Comparison of ENCODE assay signal across 8 cellular contexts in genomic region chr14:34139160-34140121, GRCh38.
DNase-seq lines count a peak whose midpoint lies in the region; ATAC-seq and TF ChIP-seq lines count a peak whose summit lies in the region.
"Not testable (repeated sequence)": the region's sequence is repeated elsewhere in the genome, so short reads cannot be mapped to it uniquely, and the experiment has no call there.

No MANE protein-coding gene starts in this region.

- H3K4me3 ChIP-seq in A673 (ENCODE audit: low read depth, low read length, poor library complexity, severe bottlenecking); HAP-1; astrocyte of the spinal cord (ENCODE audit: low read depth, low read length): not testable (repeated sequence)
- peak overlapping the region; percentile 26; the same call in 1 of the 2 replicates for H3K4me3 ChIP-seq in PC-9

- peak overlapping the region; percentile 27; the same call in 1 of the 2 replicates for H2AFZ ChIP-seq in PC-9

- peak overlapping the region; percentile 58 for H3K4me2 ChIP-seq in PC-9

- H4K20me1 ChIP-seq in PC-9 (ENCODE audit: insufficient read depth) = not testable (repeated sequence)

- POLR2A ChIA-PET in A673 (lab: Charles Lee; ENCODE audit: low non-redundant PET) = not testable (repeated sequence)
- POLR2A ChIA-PET in PC-9 (lab: Charles Lee; ENCODE audit: unreplicated experiment) = interaction anchor here (0.5 to 0.6 kb wide), 2 partner anchors 79 to 1264 kb away, joined by 3 to 19 read pairs; no protein-coding TSS in a partner anchor

- H3K27ac ChIP-seq in A673 (ENCODE audit: low read depth, low read length, poor library complexity, severe bottlenecking); PC-9: not testable (repeated sequence)

- peak; percentile 98 for ATAC-seq in left colon

- not testable (repeated sequence) for H3K4me1 ChIP-seq in A673 (ENCODE audit: insufficient read depth, low read length, poor library complexity, severe bottlenecking)
- peaks cover 11% of the 10 kb centered on the region for H3K4me1 ChIP-seq in HAP-1
- peaks cover 11% of the 10 kb centered on the region; the same call in 1 of the 2 replicates for H3K4me1 ChIP-seq in PC-9 (replicated peaks; ENCODE audit: insufficient read depth)

- H3K9me2 ChIP-seq in PC-9 (ENCODE audit: insufficient read depth) = not testable (repeated sequence)

- intact Hi-C loops in A673 (cut with micrococcal nuclease; ENCODE audit: unreplicated experiment); left colon (cut with DNase I, micrococcal nuclease); posterior vena cava (cut with DNase I): not testable (repeated sequence)
- intact Hi-C loops in PC-9 (cut with micrococcal nuclease; ENCODE audit: unreplicated experiment) = loop anchor here (1.0 kb wide), 1 partner anchor 26 kb away; no protein-coding TSS in a partner anchor

- not testable (repeated sequence) for H3K36me3 ChIP-seq in A673 (ENCODE audit: insufficient read depth, low read length, poor library complexity, severe bottlenecking); HAP-1 (replicated peaks); PC-9 (ENCODE audit: low read depth)

- in situ Hi-C loops in HAP-1 (cut with MboI; ENCODE audit: low sequenced_read_pairs); astrocyte of the spinal cord (cut with HindIII; ENCODE audit: low sequenced_read_pairs): not testable (repeated sequence)

- not testable (repeated sequence) for TF ChIP-seq CTCF in A673 (conservative IDR thresholded peaks at IDR 0.05; ENCODE audit: low read depth, low read length); PC-9 (conservative IDR thresholded peaks at IDR 0.05); astrocyte of the spinal cord (IDR thresholded peaks at IDR 0.05; ENCODE audit: low read depth, low read length)

- not testable (repeated sequence) for H3K9me3 ChIP-seq in A673 (ENCODE audit: low read depth, low read length, poor library complexity, severe bottlenecking); HAP-1; PC-9 (ENCODE audit: insufficient read depth, low read depth)

- not testable (repeated sequence) for BruUV-seq in A673 (replicated peaks; lab: Mats Ljungman, UMichigan); PC-9 (replicated peaks; lab: Mats Ljungman, UMichigan)

- CTCF ChIA-PET in A673 (lab: Charles Lee) = not testable (repeated sequence)
- CTCF ChIA-PET in PC-9 (lab: Charles Lee) = interaction anchor here (0.6 kb wide), 1 partner anchor 80 kb away, joined by 5 read pairs; no protein-coding TSS in a partner anchor

- not testable (repeated sequence) for H3K27me3 ChIP-seq in A673 (replicated peaks; ENCODE audit: insufficient read depth, low read depth, low read length, poor library complexity); HAP-1 (ENCODE audit: low read depth); PC-9 (ENCODE audit: insufficient read depth, low read depth)

- not testable (repeated sequence) for H3F3A ChIP-seq in PC-9 (ENCODE audit: insufficient read depth, low read depth)

- peak; percentile 27 for DNase-seq in A673 (ENCODE audit: low spot score)
- DNase-seq in HAP-1 (ENCODE audit: low spot score in 2 of 2) = peak; percentile 78 to 87
- peak; percentile 67 for DNase-seq in NCI-H2107 treated with DMSO at 0.1 percent for 48 hours (lab: John Stamatoyannopoulos, UW; ENCODE audit: unreplicated experiment)
- DNase-seq in PC-9 = peak; percentile 64
- peak; percentile 35 for DNase-seq in astrocyte of the spinal cord (ENCODE audit: low read depth, low spot score)
- peak; percentile 4 for DNase-seq in fibroblast of peridontal ligament (ENCODE audit: extremely low read depth)
- peak; percentile 86 to 90 for DNase-seq in left colon
- DNase-seq in posterior vena cava (ENCODE audit: low spot score) = peak; percentile 82

- not testable (repeated sequence) for H3K79me2 ChIP-seq in PC-9 (ENCODE audit: low read depth)

Comparison
In these comparisons a context has a peak if more than half of its experiments do, and no peak if none do; other contexts are left out.
1. DNase-seq: peak in every context shown above with its lines; median percentile 88 in left colon; 82 in HAP-1; 82 in posterior vena cava; 67 in NCI-H2107 treated with DMSO at 0.1 percent for 48 hours; 64 in PC-9; 35 in astrocyte of the spinal cord; 27 in A673; 4 in fibroblast of peridontal ligament.